ENCODE assay signal across 9 cellular contexts in genomic region chr15:64699767-64700388, GRCh38.
A peak's percentile ranks its signal among the peaks of the same experiment; 100 is the strongest.
DNase-seq lines count a peak whose midpoint lies in the region; ATAC-seq and TF ChIP-seq lines count a peak whose summit lies in the region.
"Had no signal": no experiment of that assay in that cellular context is flagged by ENCODE, and none has a peak within 500 bp of the region (broad histone marks: within the 10 kb centered on the region; RNA-seq: fewer than 3 reads in every experiment).

No MANE protein-coding gene starts in this region.

- no peaks in the 10 kb centered on the region for H3K9me3 ChIP-seq in SU-DHL-6 (ENCODE audit: insufficient read depth, low read length)

- TF ChIP-seq CTCF in SU-DHL-6 (IDR thresholded peaks at IDR 0.05; ENCODE audit: insufficient read depth, low read length, poor library complexity, severe bottlenecking), result no peak

- no peak overlapping the region for H3K27ac ChIP-seq in SU-DHL-6 (ENCODE audit: low read depth, low read length)
- H3K27ac ChIP-seq: HL-60 had no signal

- H3K79me2 ChIP-seq in SU-DHL-6 (ENCODE audit: insufficient read depth, low read length), result peaks cover 67% of the 10 kb centered on the region

- H3K4me3 ChIP-seq in SU-DHL-6 (ENCODE audit: insufficient read depth, low read length, poor library complexity, severe bottlenecking), result no peak overlapping the region

- DNase-seq in EL, result peak; percentile 35
- peak; percentile 70 for DNase-seq in Right ventricle myocardium superior
- DNase-seq in pons (ENCODE audit: low spot score), result peak; percentile 58
- DNase-seq in cerebellum (ENCODE audit: low spot score), result no peak

- H3K27me3 ChIP-seq in SU-DHL-6 (ENCODE audit: low read length), result no peaks in the 10 kb centered on the region

- peak overlapping the region; percentile 0 for H3K4me2 ChIP-seq in SU-DHL-6 (ENCODE audit: low read depth, low read length, poor library complexity, severe bottlenecking)

- H2AFZ ChIP-seq in SU-DHL-6 (ENCODE audit: low read depth, low read length, severe bottlenecking), result no peak overlapping the region

- no peak overlapping the region for H3K9ac ChIP-seq in SU-DHL-6 (ENCODE audit: low read length)

- 0 out of 2 replicates have a peak, but pooled peaks cover 5% of the 10 kb centered on the region for H4K20me1 ChIP-seq in SU-DHL-6 (ENCODE audit: low read depth, low read length)

- H3K36me3 ChIP-seq in SU-DHL-6 (ENCODE audit: low read length), result no peaks in the 10 kb centered on the region

- intact Hi-C loops in Right ventricle myocardium superior (cut with DNase I), result no loop called here

- peaks cover 4% of the 10 kb centered on the region; the same call in 1 of the 2 replicates for H3F3A ChIP-seq in SU-DHL-6 (ENCODE audit: insufficient read depth)

- ATAC-seq in Right ventricle myocardium superior (ENCODE audit: poor library complexity), result peak; percentile 26
- ATAC-seq in GM19324 (IDR thresholded peaks at IDR 0.05; ENCODE audit: low FRiP score, unreplicated experiment), result no peak
- ATAC-seq in HG03565 (IDR thresholded peaks at IDR 0.05; ENCODE audit: unreplicated experiment), result no peak
- no peak for ATAC-seq in HG02852 (IDR thresholded peaks at IDR 0.05; ENCODE audit: unreplicated experiment)

- H3K9me2 ChIP-seq in SU-DHL-6 (replicated peaks; ENCODE audit: insufficient read depth, low read length), result no peaks in the 10 kb centered on the region
